ENCODE assay signal across 8 cellular contexts in the genomic region with DNA sequence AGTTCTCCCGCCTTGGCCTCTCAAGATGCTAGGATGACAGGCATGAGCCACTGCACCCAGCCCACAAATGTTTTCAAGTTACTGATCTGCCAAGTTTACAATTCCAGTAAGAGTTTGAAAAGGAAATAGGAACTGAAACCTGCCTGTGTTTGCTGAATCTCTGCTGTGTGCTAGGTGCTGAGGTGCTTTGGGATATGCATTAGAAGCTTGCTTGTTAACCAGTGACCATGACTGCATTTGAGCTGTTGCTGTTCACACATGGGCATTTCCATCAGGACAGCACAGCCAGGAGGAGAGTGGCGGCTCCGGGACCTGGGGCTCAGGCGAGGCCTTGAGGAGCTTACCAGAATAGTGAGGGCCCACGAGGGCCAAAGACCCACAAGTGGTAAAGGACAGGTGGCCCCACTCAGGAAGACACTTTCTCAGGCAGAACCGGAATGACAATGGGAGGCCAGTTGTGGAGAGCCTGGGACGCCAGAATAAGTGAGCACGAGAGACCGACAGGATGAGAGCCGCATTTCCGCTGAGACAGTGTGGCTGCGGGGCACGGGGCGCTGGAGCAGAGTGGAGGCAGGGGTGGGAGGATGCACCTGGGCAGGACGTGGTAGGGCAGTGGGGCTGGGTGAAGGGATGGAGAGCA. TPM values are rescaled to one million over a fixed set of nuclear protein-coding genes. Genes with fewer than 3 reads are reported as not detected.
DNase-seq lines count a peak whose midpoint lies in the region; ATAC-seq and TF ChIP-seq lines count a peak whose summit lies in the region.

No MANE protein-coding gene starts in this region.

- no peaks in the 10 kb centered on the region for H3K27me3 ChIP-seq in esophagus muscularis mucosa

- no peak overlapping the region for H3K4me3 ChIP-seq in esophagus muscularis mucosa

- no peak for TF ChIP-seq POLR2A in esophagus muscularis mucosa (IDR thresholded peaks at IDR 0.05; ENCODE audit: low read depth)

- WGBS in esophagus muscularis mucosa: 82% methylated on average over 15 of the region's 15 CpGs

- H3K27ac ChIP-seq in esophagus muscularis mucosa (replicated peaks in 1 of 4): no peak overlapping the region

- peaks cover 37 to 89% (median 72%) of the 10 kb centered on the region in 4 donors for H3K36me3 ChIP-seq in esophagus muscularis mucosa

- no peak for TF ChIP-seq CTCF in esophagus muscularis mucosa (IDR thresholded peaks at IDR 0.05)

- DNase-seq in germinal center (ENCODE audit: low spot score) (peak; percentile 71), NCI-H1694 (lab: John Stamatoyannopoulos, UW) (no peak), esophagus muscularis mucosa (ENCODE audit: extremely low spot score) (no peak), GF-D8 (lab: John Stamatoyannopoulos, UW) (no peak)
- DNase-seq in activated CD4-positive, CD25-positive, alpha-beta regulatory T cell (lab: John Stamatoyannopoulos, UW): no peak

- intact Hi-C loops in esophagus muscularis mucosa (cut with DNase I): no loop called here

- no peaks in the 10 kb centered on the region for H3K9me3 ChIP-seq in esophagus muscularis mucosa

- peak; percentile 87 for ATAC-seq in GM18502 (IDR thresholded peaks at IDR 0.05; ENCODE audit: poor library complexity, unreplicated experiment)
- peak; percentile 72 for ATAC-seq in GM21381 (IDR thresholded peaks at IDR 0.05; ENCODE audit: unreplicated experiment)
- ATAC-seq in HG03520 (IDR thresholded peaks at IDR 0.05; ENCODE audit: unreplicated experiment): peak; percentile 82

- TF ChIP-seq EP300 in esophagus muscularis mucosa (IDR thresholded peaks at IDR 0.05): no peak

- peaks cover 0 to 23% (median 0%) of the 10 kb centered on the region in 4 donors for H3K4me1 ChIP-seq in esophagus muscularis mucosa

RNA-seq across cellular contexts. Expression of gene MMP17, which starts 54.5 kb away (rescaled TPM):
- 1 to 10 TPM; 2.5 to 5.8 (median 5.1) TPM for total RNA-seq in esophagus muscularis mucosa
